ENCODE assay signal across 9 cellular contexts in the genomic region with DNA sequence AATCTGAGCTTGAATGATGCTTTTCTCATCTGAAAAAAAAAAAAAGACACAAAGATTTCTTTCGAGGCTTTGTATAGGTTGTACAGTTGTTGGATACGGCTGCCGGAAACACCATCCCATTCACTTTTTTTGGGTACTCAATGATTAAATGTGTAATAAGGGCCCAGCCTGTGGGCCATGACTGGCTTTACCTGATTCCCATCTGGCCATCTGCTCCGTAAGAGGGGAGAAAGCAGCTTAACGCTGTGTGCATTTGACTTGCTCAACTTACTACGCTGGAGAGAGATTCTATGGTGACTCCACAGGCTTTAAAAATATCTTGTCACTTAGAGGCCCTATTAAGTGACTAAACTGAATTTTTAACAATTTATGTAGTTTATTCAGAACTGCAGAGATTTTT. TPM values are rescaled to one million over a fixed set of nuclear protein-coding genes. Genes with fewer than 3 reads are reported as not detected.
DNase-seq lines count a peak whose midpoint lies in the region; ATAC-seq and TF ChIP-seq lines count a peak whose summit lies in the region.
"Had no signal": no experiment of that assay in that cellular context is flagged by ENCODE, and none has a peak within 500 bp of the region (broad histone marks: within the 10 kb centered on the region; RNA-seq: fewer than 3 reads in every experiment).

No MANE protein-coding gene starts in this region.

- H4K20me1 ChIP-seq in hepatocyte (ENCODE audit: insufficient read depth, poor library complexity, severe bottlenecking) = no peaks in the 10 kb centered on the region

- no peaks in the 10 kb centered on the region for H3K27me3 Mint-ChIP-seq in activated CD4-positive, alpha-beta memory T cell treated with anti-CD3 and anti-CD28 coated beads for 36 hours
- H3K27me3 Mint-ChIP-seq in stimulated activated naive B cell treated with anti-CD40 and anti-IgM and Interleukin-4, amounts not matched to agents 10 μg/mL and 1 μg/mL and 100 μg/mL, for 72 hours = no peaks in the 10 kb centered on the region

- WGBS in hepatocyte (ENCODE audit: low lambda C conversion rate, missing lambda C conversion rate) = 79% methylated on average over 6 of the region's 6 CpGs

- peaks cover 22% of the 10 kb centered on the region for H3K4me1 Mint-ChIP-seq in activated CD4-positive, alpha-beta memory T cell treated with anti-CD3 and anti-CD28 coated beads for 36 hours (ENCODE audit: low read depth)
- peaks cover 7 to 23% of the 10 kb centered on the region in 2 donors for H3K4me1 Mint-ChIP-seq in stimulated activated naive B cell treated with anti-CD40 and anti-IgM and Interleukin-4, amounts not matched to agents 10 μg/mL and 1 μg/mL and 100 μg/mL, for 72 hours

- POLR2A ChIA-PET in activated CD4-positive, alpha-beta memory T cell treated with anti-CD3 and anti-CD28 coated beads for 36 hours (lab: Charles Lee) = no interaction called here

- peak overlapping the region; percentile 81 for H3K4me3 Mint-ChIP-seq in activated CD4-positive, alpha-beta memory T cell treated with anti-CD3 and anti-CD28 coated beads for 36 hours
- H3K4me3 Mint-ChIP-seq in stimulated activated naive B cell treated with anti-CD40 and anti-IgM and Interleukin-4, amounts not matched to agents 10 μg/mL and 1 μg/mL and 100 μg/mL, for 72 hours = peak overlapping the region; percentile 93 to 98

- H3K4me1 ChIP-seq in hepatocyte (ENCODE audit: insufficient read depth) = peaks cover 3% of the 10 kb centered on the region

- peak overlapping the region; percentile 87 for H3K4me2 ChIP-seq in hepatocyte

- CTCF ChIA-PET in activated CD4-positive, alpha-beta memory T cell treated with anti-CD3 and anti-CD28 coated beads for 36 hours (lab: Charles Lee) = interaction anchor here (0.9 kb wide), 1 partner anchor 11 kb away, joined by 4 read pairs; no protein-coding TSS in a partner anchor

- intact Hi-C loops in activated CD4-positive, alpha-beta memory T cell treated with anti-CD3 and anti-CD28 coated beads for 36 hours (cut with micrococcal nuclease) = loop anchor here (5.0 kb wide), 1 partner anchor 936 kb away; a partner anchor contains a TSS

- peaks cover 7% of the 10 kb centered on the region for H3K79me2 ChIP-seq in hepatocyte

- no peak for ATAC-seq in stimulated activated naive B cell treated with anti-CD40 and anti-IgM and Interleukin-4, amounts not matched to agents 10 μg/mL and 1 μg/mL and 100 μg/mL, for 72 hours (replicated peaks)
- ATAC-seq in GM21619 (IDR thresholded peaks at IDR 0.05; ENCODE audit: unreplicated experiment) (no peak), GM21723 (IDR thresholded peaks at IDR 0.05; ENCODE audit: unreplicated experiment) (no peak)

- no peaks in the 10 kb centered on the region for H3K9me3 ChIP-seq in hepatocyte (ENCODE audit: low read depth)

- H3K36me3 ChIP-seq in hepatocyte (replicated peaks; ENCODE audit: insufficient read depth, low read depth) = no peaks in the 10 kb centered on the region

- no peaks in the 10 kb centered on the region for H3K27me3 ChIP-seq in hepatocyte

- no peaks in the 10 kb centered on the region for H3K9me2 ChIP-seq in hepatocyte (replicated peaks; ENCODE audit: insufficient read depth)

- peak overlapping the region; percentile 83 for H2AFZ ChIP-seq in hepatocyte

- H3K27ac Mint-ChIP-seq in activated CD4-positive, alpha-beta memory T cell treated with anti-CD3 and anti-CD28 coated beads for 36 hours = peak overlapping the region; percentile 88
- peak overlapping the region; percentile 97 for H3K27ac Mint-ChIP-seq in stimulated activated naive B cell treated with anti-CD40 and anti-IgM and Interleukin-4, amounts not matched to agents 10 μg/mL and 1 μg/mL and 100 μg/mL, for 72 hours

- peaks cover 22% of the 10 kb centered on the region for H3K36me3 Mint-ChIP-seq in activated CD4-positive, alpha-beta memory T cell treated with anti-CD3 and anti-CD28 coated beads for 36 hours
- H3K36me3 Mint-ChIP-seq in stimulated activated naive B cell treated with anti-CD40 and anti-IgM and Interleukin-4, amounts not matched to agents 10 μg/mL and 1 μg/mL and 100 μg/mL, for 72 hours = peaks cover 19 to 23% of the 10 kb centered on the region in 2 donors

- no peak for TF ChIP-seq CTCF in hepatocyte (IDR thresholded peaks at IDR 0.05; ENCODE audit: poor library complexity)

- DNase-seq in DMS 273 (lab: John Stamatoyannopoulos, UW; ENCODE audit: unreplicated experiment) (peak; percentile 34), DMS 273 treated with DMSO at 0.1 percent for 48 hours (lab: John Stamatoyannopoulos, UW) (no peak), hepatocyte (ENCODE audit: low spot score) (no peak), C1 segment of cervical spinal cord (lab: John Stamatoyannopoulos, UW) (no peak)
- no peak for DNase-seq in activated CD4-positive, alpha-beta memory T cell treated with anti-CD3 and anti-CD28 coated beads for 36 hours
- no peak for DNase-seq in stimulated activated naive B cell treated with anti-CD40 and anti-IgM and Interleukin-4, amounts not matched to agents 10 μg/mL and 1 μg/mL and 100 μg/mL, for 72 hours

- no peaks in the 10 kb centered on the region for H3K9me3 Mint-ChIP-seq in activated CD4-positive, alpha-beta memory T cell treated with anti-CD3 and anti-CD28 coated beads for 36 hours
- peaks cover 0 to 4% of the 10 kb centered on the region in 2 donors for H3K9me3 Mint-ChIP-seq in stimulated activated naive B cell treated with anti-CD40 and anti-IgM and Interleukin-4, amounts not matched to agents 10 μg/mL and 1 μg/mL and 100 μg/mL, for 72 hours

- peak overlapping the region; percentile 99 for H3K27ac ChIP-seq in hepatocyte

- peak overlapping the region; percentile 83 for H3K4me3 ChIP-seq in hepatocyte

RNA-seq across cellular contexts. Expression of a gene that starts 0.7 kb away (rescaled TPM):
- 10 to 100 TPM; 27.3 to 30.3 TPM for total RNA-seq in activated CD4-positive, alpha-beta memory T cell treated with anti-CD3 and anti-CD28 coated beads for 36 hours
- total RNA-seq in hepatocyte = 31.0 and 35.6 TPM in 2 replicates
- polyA plus RNA-seq in hepatocyte = 16.4 and 25.1 TPM in 2 replicates

RNA-seq across cellular contexts. Expression of a gene that starts 0.8 kb away (rescaled TPM):
- total RNA-seq in activated CD4-positive, alpha-beta memory T cell treated with anti-CD3 and anti-CD28 coated beads for 36 hours = not detected
- total RNA-seq in hepatocyte = not detected in 2 replicates
- not detected in 2 replicates for polyA plus RNA-seq in hepatocyte
- total RNA-seq: HT1080 had no signal
